1 cellular context compared by ENCODE assay signal in the genomic region with DNA sequence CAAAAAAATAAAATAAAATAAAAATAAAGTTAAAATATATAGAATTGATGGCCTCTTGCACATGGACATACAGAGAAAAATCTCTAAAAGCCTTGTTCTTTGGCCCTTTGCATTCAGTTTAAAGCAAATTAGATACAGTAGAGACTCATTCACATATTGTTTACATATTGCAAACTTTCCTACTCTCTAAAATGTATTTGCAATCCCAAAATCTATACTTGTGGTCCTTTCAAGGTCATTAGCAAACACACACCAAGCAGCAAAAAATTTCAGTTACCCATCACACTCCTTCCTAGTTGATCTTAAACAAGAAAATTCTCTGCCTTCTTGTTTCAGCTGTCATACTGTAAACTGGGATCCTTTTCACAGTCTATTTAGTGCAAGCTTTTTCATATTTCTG.
TF ChIP-seq lines count a peak whose summit lies in the region.

No MANE protein-coding gene starts in this region.

TF ChIP-seq in HepG2, 621 proteins besides CTCF, POLR2A, EP300 and RAD21 (continued from another document):
- no peak for TF ChIP-seq ZMAT3 (CRISPR knock-in tag; conservative IDR thresholded peaks at IDR 0.05)
- TF ChIP-seq ZFP37 (CRISPR knock-in tag; IDR thresholded peaks at IDR 0.05; ENCODE audit: borderline replicate concordance), result no peak
- TF ChIP-seq MXD1 (CRISPR knock-in tag; IDR thresholded peaks at IDR 0.05), result no peak
- TF ChIP-seq MTF1 (CRISPR knock-in tag; IDR thresholded peaks at IDR 0.05), result no peak
- TF ChIP-seq ZNF335 (CRISPR knock-in tag; IDR thresholded peaks at IDR 0.05), result 0 out of 2 replicates have a peak, but pooled peaks have one; percentile 50
- TF ChIP-seq SMAD3 (CRISPR knock-in tag; IDR thresholded peaks at IDR 0.05), result 0 out of 2 replicates have a peak, but pooled peaks have one; percentile 54
- TF ChIP-seq BCL6 (CRISPR knock-in tag; IDR thresholded peaks at IDR 0.05), result peak; percentile 73
- TF ChIP-seq CBFB (CRISPR knock-in tag; IDR thresholded peaks at IDR 0.05), result peak; percentile 79
- no peak for TF ChIP-seq ARNTL (CRISPR knock-in tag; IDR thresholded peaks at IDR 0.05)
- TF ChIP-seq MIXL1 (CRISPR knock-in tag; IDR thresholded peaks at IDR 0.05), result no peak
- peak; percentile 88 for TF ChIP-seq AHDC1 (CRISPR knock-in tag; IDR thresholded peaks at IDR 0.05; ENCODE audit: borderline replicate concordance)
- peak; percentile 37; the same call in 1 of the 2 replicates for TF ChIP-seq NR2C2 (CRISPR knock-in tag; IDR thresholded peaks at IDR 0.05; ENCODE audit: borderline replicate concordance)
- TF ChIP-seq, protein P1, sequence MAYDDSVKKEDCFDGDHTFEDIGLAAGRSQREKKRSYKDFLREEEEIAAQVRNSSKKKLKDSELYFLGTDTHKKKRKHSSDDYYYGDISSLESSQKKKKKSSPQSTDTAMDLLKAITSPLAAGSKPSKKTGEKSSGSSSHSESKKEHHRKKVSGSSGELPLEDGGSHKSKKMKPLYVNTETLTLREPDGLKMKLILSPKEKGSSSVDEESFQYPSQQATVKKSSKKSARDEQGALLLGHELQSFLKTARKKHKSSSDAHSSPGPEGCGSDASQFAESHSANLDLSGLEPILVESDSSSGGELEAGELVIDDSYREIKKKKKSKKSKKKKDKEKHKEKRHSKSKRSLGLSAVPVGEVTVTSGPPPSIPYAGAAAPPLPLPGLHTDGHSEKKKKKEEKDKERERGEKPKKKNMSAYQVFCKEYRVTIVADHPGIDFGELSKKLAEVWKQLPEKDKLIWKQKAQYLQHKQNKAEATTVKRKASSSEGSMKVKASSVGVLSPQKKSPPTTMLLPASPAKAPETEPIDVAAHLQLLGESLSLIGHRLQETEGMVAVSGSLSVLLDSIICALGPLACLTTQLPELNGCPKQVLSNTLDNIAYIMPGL (CRISPR knock-in tag; IDR thresholded peaks at IDR 0.05; ENCODE audit: borderline replicate concordance in 1 of 2, low read depth in 1 of 2), result no peak
TF ChIP-seq in HepG2: peak in this region for 66.
